Comparison of ENCODE assay signal across 8 cellular contexts in genomic region chr12:112409064-112409905, GRCh38. TPM values are rescaled to one million over a fixed set of nuclear protein-coding genes. Genes with fewer than 3 reads are reported as not detected.
A peak's percentile ranks its signal among the peaks of the same experiment; 100 is the strongest.
DNase-seq lines count a peak whose midpoint lies in the region; ATAC-seq, FAIRE-seq and TF ChIP-seq lines count a peak whose summit lies in the region.

TSS of gene RPL6 (minus strand) at chr12:112409605. CDS start at chr12:112408656, 949 bp downstream.

- intact Hi-C loops in testis (cut with DNase I; ENCODE audit: low total_unique reads): no loop called here

- DNase-seq in NB4 (ENCODE audit: low read depth) (peak; percentile 98), glomerular endothelial cell (ENCODE audit: extremely low read depth, low read depth, low spot score) (peak; percentile 81), occipital lobe (lab: John Stamatoyannopoulos, UW) (peak; percentile 83), testis (peak; percentile 94)
- peak; percentile 78 to 82 for DNase-seq in activated naive CD4-positive, alpha-beta T cell treated with anti-CD3 and anti-CD28 coated beads, Interleukin-2, amount 50 U/mL, for 72 hours (ENCODE audit: low spot score in 2 of 2)

- H3K9me3 ChIP-seq in HEK293 (ENCODE audit: control insufficient read depth, insufficient read depth, low read depth, low read length) (no peaks in the 10 kb centered on the region), testis (no peaks in the 10 kb centered on the region)

- peak; percentile 84 for FAIRE-seq in G401.6 (lab: Jason Lieb, UNC)

- POLR2A ChIA-PET in HEK293 (lab: Yijun Ruan, JAX): no interaction called here

- H3K36me3 ChIP-seq in HEK293 (ENCODE audit: control insufficient read depth in 2 of 2, insufficient read depth in 1 of 2, low read length in 2 of 2) (peaks cover 24 to 47% of the 10 kb centered on the region in 2 experiments), testis (ENCODE audit: low read depth, missing control alignments) (no peaks in the 10 kb centered on the region)

- peak within 1 kb of the TSS; percentile 93 for H3K4me3 ChIP-seq in HEK293 (ENCODE audit: low read depth, low read length)
- peak within 1 kb of the TSS; percentile 77 for H3K4me3 ChIP-seq in NB4 (ENCODE audit: low read depth, low read length)
- peak within 1 kb of the TSS; percentile 74 to 91 for H3K4me3 ChIP-seq in testis

- no peaks in the 10 kb centered on the region for H3K9me3 Mint-ChIP-seq in activated naive CD4-positive, alpha-beta T cell treated with anti-CD3 and anti-CD28 coated beads, Interleukin-2, amount 50 U/mL, for 72 hours

- H3K27ac ChIP-seq in HEK293 (ENCODE audit: extremely low read depth, low read depth, low read length) (peak within 1 kb of the TSS; percentile 100), testis (peak within 1 kb of the TSS; percentile 88)

- ATAC-seq in SK-N-SH treated with all-trans-retinoic acid at 6 μM for 48 hours: peak; percentile 94
- ATAC-seq in activated naive CD4-positive, alpha-beta T cell treated with anti-CD3 and anti-CD28 coated beads, Interleukin-2, amount 50 U/mL, for 72 hours: peak; percentile 93 to 94

- 7 to 10% methylated on average over 32 to 46 of the region's 46 CpGs for WGBS in testis, 2 donors

- CTCF ChIA-PET in HEK293 (lab: Yijun Ruan, JAX): interaction anchor here (0.6 kb wide), 1 partner anchor 122 kb away, joined by 3 read pairs; no protein-coding TSS in a partner anchor

- H3K4me1 ChIP-seq in HEK293 (ENCODE audit: control insufficient read depth, insufficient read depth, low read length) (no peaks in the 10 kb centered on the region), testis (peaks cover 19% of the 10 kb centered on the region)

- TF ChIP-seq CTCF in HEK293 (tag by site-specific recombination; IDR thresholded peaks at IDR 0.05) (peak; percentile 16; the same call in 1 of the 2 replicates), NB4 (IDR thresholded peaks at IDR 0.05; ENCODE audit: low read depth, low read length) (no peak), testis (IDR thresholded peaks at IDR 0.05) (peak in 1 of 3 experiments; percentile 6)

- peak; percentile 99 for TF ChIP-seq POLR2A in NB4 (IDR thresholded peaks at IDR 0.05; ENCODE audit: extremely low read depth, insufficient read length)
- TF ChIP-seq POLR2A in testis (IDR thresholded peaks at IDR 0.05): peak; percentile 55

- no peaks in the 10 kb centered on the region for H3K27me3 ChIP-seq in testis

- peaks cover 39 to 44% of the 10 kb centered on the region in 2 donors for H3K36me3 Mint-ChIP-seq in activated naive CD4-positive, alpha-beta T cell treated with anti-CD3 and anti-CD28 coated beads, Interleukin-2, amount 50 U/mL, for 72 hours

- peak within 1 kb of the TSS; percentile 98 to 100 for H3K27ac Mint-ChIP-seq in activated naive CD4-positive, alpha-beta T cell treated with anti-CD3 and anti-CD28 coated beads, Interleukin-2, amount 50 U/mL, for 72 hours

TF ChIP-seq in HEK293, 187 proteins besides CTCF, POLR2A, EP300 and RAD21 (continues in another document):
- no peak for TF ChIP-seq ZNF133 (tag by site-specific recombination; IDR thresholded peaks at IDR 0.05)
- TF ChIP-seq ZNF792 (tag by site-specific recombination; IDR thresholded peaks at IDR 0.05): no peak
- TF ChIP-seq, protein P1, sequence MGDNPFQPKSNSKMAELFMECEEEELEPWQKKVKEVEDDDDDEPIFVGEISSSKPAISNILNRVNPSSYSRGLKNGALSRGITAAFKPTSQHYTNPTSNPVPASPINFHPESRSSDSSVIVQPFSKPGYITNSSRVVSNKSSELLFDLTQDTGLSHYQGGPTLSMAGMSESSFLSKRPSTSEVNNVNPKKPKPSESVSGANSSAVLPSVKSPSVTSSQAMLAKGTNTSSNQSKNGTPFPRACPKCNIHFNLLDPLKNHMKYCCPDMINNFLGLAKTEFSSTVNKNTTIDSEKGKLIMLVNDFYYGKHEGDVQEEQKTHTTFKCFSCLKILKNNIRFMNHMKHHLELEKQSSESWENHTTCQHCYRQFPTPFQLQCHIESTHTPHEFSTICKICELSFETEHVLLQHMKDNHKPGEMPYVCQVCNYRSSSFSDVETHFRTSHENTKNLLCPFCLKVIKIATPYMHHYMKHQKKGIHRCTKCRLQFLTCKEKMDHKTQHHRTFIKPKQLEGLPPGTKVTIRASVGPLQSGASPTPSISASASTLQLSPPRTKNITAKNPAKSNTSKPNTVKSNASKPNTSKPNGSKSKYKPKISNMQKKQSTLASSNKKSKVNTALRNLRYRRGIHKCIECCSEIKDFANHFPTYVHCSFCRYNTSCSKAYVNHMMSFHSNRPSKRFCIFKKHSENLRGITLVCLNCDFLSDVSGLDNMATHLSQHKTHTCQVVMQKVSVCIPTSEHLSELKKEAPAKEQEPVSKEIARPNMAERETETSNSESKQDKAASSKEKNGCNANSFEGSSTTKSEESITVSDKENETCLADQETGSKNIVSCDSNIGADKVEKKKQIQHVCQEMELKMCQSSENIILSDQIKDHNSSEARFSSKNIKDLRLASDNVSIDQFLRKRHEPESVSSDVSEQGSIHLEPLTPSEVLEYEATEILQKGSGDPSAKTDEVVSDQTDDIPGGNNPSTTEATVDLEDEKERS (tag by site-specific recombination; IDR thresholded peaks at IDR 0.05): no peak
- TF ChIP-seq ZNF830 (tag by site-specific recombination; IDR thresholded peaks at IDR 0.05; ENCODE audit: low read depth): no peak
- TF ChIP-seq, protein P2, sequence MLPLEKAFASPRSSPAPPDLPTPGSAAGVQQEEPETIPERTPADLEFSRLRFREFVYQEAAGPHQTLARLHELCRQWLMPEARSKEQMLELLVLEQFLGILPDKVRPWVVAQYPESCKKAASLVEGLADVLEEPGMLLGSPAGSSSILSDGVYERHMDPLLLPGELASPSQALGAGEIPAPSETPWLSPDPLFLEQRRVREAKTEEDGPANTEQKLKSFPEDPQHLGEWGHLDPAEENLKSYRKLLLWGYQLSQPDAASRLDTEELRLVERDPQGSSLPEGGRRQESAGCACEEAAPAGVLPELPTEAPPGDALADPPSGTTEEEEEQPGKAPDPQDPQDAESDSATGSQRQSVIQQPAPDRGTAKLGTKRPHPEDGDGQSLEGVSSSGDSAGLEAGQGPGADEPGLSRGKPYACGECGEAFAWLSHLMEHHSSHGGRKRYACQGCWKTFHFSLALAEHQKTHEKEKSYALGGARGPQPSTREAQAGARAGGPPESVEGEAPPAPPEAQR (tag by site-specific recombination; IDR thresholded peaks at IDR 0.05): peak; percentile 61
- no peak for TF ChIP-seq ZNF677 (tag by site-specific recombination; IDR thresholded peaks at IDR 0.05)
- no peak for TF ChIP-seq ZNF10 (tag by site-specific recombination; IDR thresholded peaks at IDR 0.05)
- TF ChIP-seq SCRT2 (tag by site-specific recombination; IDR thresholded peaks at IDR 0.05): no peak

TF ChIP-seq in SK-N-SH treated with all-trans-retinoic acid at 6 μM for 48 hours, 23 proteins besides CTCF, POLR2A, EP300 and RAD21 (continues in another document):
- TF ChIP-seq GLIS3 (CRISPR knock-in tag; IDR thresholded peaks at IDR 0.05) (0 out of 2 replicates have a peak, but pooled peaks have one; percentile 36), ARNTL (CRISPR knock-in tag; IDR thresholded peaks at IDR 0.05; ENCODE audit: borderline replicate concordance, low read depth) (no peak), ZFP3 (CRISPR knock-in tag; IDR thresholded peaks at IDR 0.05) (no peak; the same call in 1 of the 2 replicates), TCF4 (CRISPR knock-in tag; IDR thresholded peaks at IDR 0.05; ENCODE audit: borderline replicate concordance) (no peak), ZNF565 (CRISPR knock-in tag; conservative IDR thresholded peaks at IDR 0.05; ENCODE audit: low read depth) (no peak), CSDC2 (CRISPR knock-in tag; IDR thresholded peaks at IDR 0.05) (no peak), ZNF70 (CRISPR knock-in tag; IDR thresholded peaks at IDR 0.05) (no peak)
- TF ChIP-seq, protein P3, sequence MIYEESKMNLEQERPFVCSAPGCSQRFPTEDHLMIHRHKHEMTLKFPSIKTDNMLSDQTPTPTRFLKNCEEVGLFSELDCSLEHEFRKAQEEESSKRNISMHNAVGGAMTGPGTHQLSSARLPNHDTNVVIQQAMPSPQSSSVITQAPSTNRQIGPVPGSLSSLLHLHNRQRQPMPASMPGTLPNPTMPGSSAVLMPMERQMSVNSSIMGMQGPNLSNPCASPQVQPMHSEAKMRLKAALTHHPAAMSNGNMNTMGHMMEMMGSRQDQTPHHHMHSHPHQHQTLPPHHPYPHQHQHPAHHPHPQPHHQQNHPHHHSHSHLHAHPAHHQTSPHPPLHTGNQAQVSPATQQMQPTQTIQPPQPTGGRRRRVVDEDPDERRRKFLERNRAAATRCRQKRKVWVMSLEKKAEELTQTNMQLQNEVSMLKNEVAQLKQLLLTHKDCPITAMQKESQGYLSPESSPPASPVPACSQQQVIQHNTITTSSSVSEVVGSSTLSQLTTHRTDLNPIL (CRISPR knock-in tag; IDR thresholded peaks at IDR 0.05; ENCODE audit: low read depth): no peak
- TF ChIP-seq, protein P4, sequence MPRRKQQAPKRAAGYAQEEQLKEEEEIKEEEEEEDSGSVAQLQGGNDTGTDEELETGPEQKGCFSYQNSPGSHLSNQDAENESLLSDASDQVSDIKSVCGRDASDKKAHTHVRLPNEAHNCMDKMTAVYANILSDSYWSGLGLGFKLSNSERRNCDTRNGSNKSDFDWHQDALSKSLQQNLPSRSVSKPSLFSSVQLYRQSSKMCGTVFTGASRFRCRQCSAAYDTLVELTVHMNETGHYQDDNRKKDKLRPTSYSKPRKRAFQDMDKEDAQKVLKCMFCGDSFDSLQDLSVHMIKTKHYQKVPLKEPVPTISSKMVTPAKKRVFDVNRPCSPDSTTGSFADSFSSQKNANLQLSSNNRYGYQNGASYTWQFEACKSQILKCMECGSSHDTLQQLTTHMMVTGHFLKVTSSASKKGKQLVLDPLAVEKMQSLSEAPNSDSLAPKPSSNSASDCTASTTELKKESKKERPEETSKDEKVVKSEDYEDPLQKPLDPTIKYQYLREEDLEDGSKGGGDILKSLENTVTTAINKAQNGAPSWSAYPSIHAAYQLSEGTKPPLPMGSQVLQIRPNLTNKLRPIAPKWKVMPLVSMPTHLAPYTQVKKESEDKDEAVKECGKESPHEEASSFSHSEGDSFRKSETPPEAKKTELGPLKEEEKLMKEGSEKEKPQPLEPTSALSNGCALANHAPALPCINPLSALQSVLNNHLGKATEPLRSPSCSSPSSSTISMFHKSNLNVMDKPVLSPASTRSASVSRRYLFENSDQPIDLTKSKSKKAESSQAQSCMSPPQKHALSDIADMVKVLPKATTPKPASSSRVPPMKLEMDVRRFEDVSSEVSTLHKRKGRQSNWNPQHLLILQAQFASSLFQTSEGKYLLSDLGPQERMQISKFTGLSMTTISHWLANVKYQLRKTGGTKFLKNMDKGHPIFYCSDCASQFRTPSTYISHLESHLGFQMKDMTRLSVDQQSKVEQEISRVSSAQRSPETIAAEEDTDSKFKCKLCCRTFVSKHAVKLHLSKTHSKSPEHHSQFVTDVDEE (CRISPR knock-in tag; IDR thresholded peaks at IDR 0.05): peak; percentile 36; the same call in 1 of the 2 replicates

RNA-seq across cellular contexts. Expression of gene RPL6, which starts in this region (rescaled TPM):
- 1,000 to 10,000 TPM; 1,565 to 2,604 TPM for total RNA-seq in activated naive CD4-positive, alpha-beta T cell treated with anti-CD3 and anti-CD28 coated beads, Interleukin-2, amount 50 U/mL, for 72 hours
- total RNA-seq in glomerular endothelial cell (1,135 and 1,523 TPM in 2 replicates), occipital lobe (870 TPM), testis (100 to 1,000 TPM; 343 to 498 TPM)
- polyA plus RNA-seq in testis (ENCODE audit: insufficient read depth, low read depth, low replicate concordance): 600 TPM

Comparison
In these comparisons a context has a peak if more than half of its experiments do, and no peak if none do; other contexts are left out.
1. Peak in every context shown above with its lines: DNase-seq, ATAC-seq, H3K4me3 ChIP-seq and H3K27ac ChIP-seq.